ENCODE assay signal across 1 cellular context in the genomic region with DNA sequence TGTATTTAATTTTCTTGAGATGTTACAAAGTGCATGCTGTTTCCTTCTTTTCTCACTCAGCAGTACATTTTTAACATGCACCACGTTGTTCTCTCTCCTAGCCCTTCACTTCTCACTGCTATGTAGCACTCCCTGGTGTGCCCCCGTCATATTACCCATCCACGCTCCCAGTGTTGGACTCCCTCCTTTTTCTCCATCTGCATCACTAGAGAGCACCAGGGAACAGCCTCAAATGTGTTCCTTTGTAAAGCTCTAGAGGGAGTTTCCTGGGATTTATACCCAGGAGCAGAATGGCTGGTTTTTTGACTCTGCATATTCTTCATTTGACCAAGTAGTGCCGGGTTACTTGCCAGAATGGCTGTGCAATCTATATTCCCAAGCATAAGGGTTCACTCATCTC.
TF ChIP-seq lines count a peak whose summit lies in the region.

No MANE protein-coding gene starts in this region.

TF ChIP-seq in H1, 55 proteins besides CTCF, POLR2A, EP300 and RAD21 (continued from another document):
- TF ChIP-seq, protein P1, sequence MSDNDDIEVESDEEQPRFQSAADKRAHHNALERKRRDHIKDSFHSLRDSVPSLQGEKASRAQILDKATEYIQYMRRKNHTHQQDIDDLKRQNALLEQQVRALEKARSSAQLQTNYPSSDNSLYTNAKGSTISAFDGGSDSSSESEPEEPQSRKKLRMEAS (IDR thresholded peaks at IDR 0.05) = peak; percentile 69; the same call in 1 of the 2 replicates
